Comparison of ENCODE assay signal across 28 cellular contexts in genomic region chr6:151300267-151300930, GRCh38.
DNase-seq lines count a peak whose midpoint lies in the region; ATAC-seq and TF ChIP-seq lines count a peak whose summit lies in the region.
"Had no signal": no experiment of that assay in that cellular context is flagged by ENCODE, and none has a peak within 500 bp of the region (broad histone marks: within the 10 kb centered on the region; RNA-seq: fewer than 3 reads in every experiment).

No MANE protein-coding gene starts in this region.

- WGBS in IMR-90 (ENCODE audit: extremely low coverage in 2 of 2, insufficient read length in 1 of 2), 2 experiments, result no CpG with 5 or more reads among the region's 8 CpGs
- 67 to 78% (median 74%) methylated on average over 7 to 8 of the region's 8 CpGs for WGBS in stomach, 5 donors
- 71% methylated on average over 7 of the region's 8 CpGs for WGBS in right lobe of liver (ENCODE audit: insufficient coverage, low coverage, low lambda C conversion rate, missing lambda C conversion rate)

- H3K4me2 ChIP-seq in IMR-90 (ENCODE audit: low read depth, low read length), result no peak overlapping the region

- H3K27me3 Mint-ChIP-seq in activated naive CD4-positive, alpha-beta T cell treated with anti-CD3 and anti-CD28 coated beads, Interleukin-2, amount 10 ng/mL, durations not matched to agents 7 days and 5 days, result peaks cover 30% of the 10 kb centered on the region

- H3K9me3 ChIP-seq in IMR-90 (ENCODE audit: control insufficient read depth, insufficient read depth, low read length), result no peaks in the 10 kb centered on the region
- H3K9me3 ChIP-seq in muscle layer of colon (ENCODE audit: low read length), result no peaks in the 10 kb centered on the region
- no peaks in the 10 kb centered on the region for H3K9me3 ChIP-seq in stomach
- no peaks in the 10 kb centered on the region for H3K9me3 ChIP-seq in right lobe of liver
- H3K9me3 ChIP-seq: esophagus muscularis mucosa, gastrocnemius medialis had no signal

- peak overlapping the region; percentile 44; the same call in 1 of the 2 replicates for H3K4ac ChIP-seq in IMR-90 (ENCODE audit: low read depth, low read length)

- H3K27ac Mint-ChIP-seq in activated naive CD4-positive, alpha-beta T cell treated with anti-CD3 and anti-CD28 coated beads, Interleukin-2, amount 10 ng/mL, durations not matched to agents 7 days and 5 days, result no peak overlapping the region
- H3K27ac Mint-ChIP-seq: activated CD4-positive, alpha-beta memory T cell treated with anti-CD3 and anti-CD28 coated beads for 36 hours; activated naive CD8-positive, alpha-beta T cell; CD4-positive, alpha-beta T cell had no signal

- H3K4me1 Mint-ChIP-seq in activated naive CD4-positive, alpha-beta T cell treated with anti-CD3 and anti-CD28 coated beads, Interleukin-2, amount 10 ng/mL, durations not matched to agents 7 days and 5 days, result no peaks in the 10 kb centered on the region

- H4K5ac ChIP-seq in IMR-90 (ENCODE audit: low read depth, low read length), result no peak overlapping the region

- no peak overlapping the region for H2BK5ac ChIP-seq in IMR-90 (ENCODE audit: low read depth, low read length, poor library complexity, severe bottlenecking)

- DNase-seq in IMR-90 (no peak), astrocyte of the spinal cord (ENCODE audit: low read depth, low spot score) (peak; percentile 57), stomach (no peak), right lobe of liver (no peak)
- DNase-seq in stimulated activated CD4-positive, alpha-beta T cell treated with anti-CD3 and anti-CD28 coated beads, Interleukin-4, amount 100 ng/mL, for 24 hours, result no peak
- DNase-seq in activated naive CD4-positive, alpha-beta T cell treated with anti-CD3 and anti-CD28 coated beads, Interleukin-2, amount 10 ng/mL, durations not matched to agents 7 days and 5 days, result no peak
- DNase-seq: activated CD4-positive, alpha-beta memory T cell treated with anti-CD3 and anti-CD28 coated beads for 36 hours; activated CD8-positive, alpha-beta memory T cell treated with anti-CD3 and anti-CD28 coated beads, Interleukin-2, amount 50 U/mL, for 48 hours; anterior cingulate cortex; caudate nucleus; CD4-positive, alpha-beta T cell; dermis blood vessel endothelial cell; gastrocnemius medialis; GM23248; hippocampal formation; left colon; mesendoderm; NCI-H1694; NCI-H2227 treated with DMSO at 0.1 percent for 48 hours; NCI-H82; occipital lobe; stimulated activated CD4-positive, alpha-beta T cell treated with anti-CD3 and anti-CD28 coated beads, Interleukin-4, amount 100 ng/mL, for 4 hours; stimulated activated naive CD4-positive, alpha-beta T cell; T-helper 1 cell had no signal

- H3K36me3 ChIP-seq in IMR-90 (ENCODE audit: control insufficient read depth, insufficient read depth, low read length) (peaks cover 2% of the 10 kb centered on the region; the same call in 1 of the 2 replicates), muscle layer of colon (ENCODE audit: insufficient read depth, low read length) (peaks cover 6% of the 10 kb centered on the region), stomach (no peaks in the 10 kb centered on the region), right lobe of liver (no peaks in the 10 kb centered on the region)
- H3K36me3 ChIP-seq: esophagus muscularis mucosa, gastrocnemius medialis had no signal

- H3K9me3 Mint-ChIP-seq in activated naive CD4-positive, alpha-beta T cell treated with anti-CD3 and anti-CD28 coated beads, Interleukin-2, amount 10 ng/mL, durations not matched to agents 7 days and 5 days, result no peaks in the 10 kb centered on the region
- H3K9me3 Mint-ChIP-seq: activated CD4-positive, alpha-beta memory T cell treated with anti-CD3 and anti-CD28 coated beads for 36 hours; CD4-positive, alpha-beta T cell had no signal

- no peak overlapping the region for H2BK120ac ChIP-seq in IMR-90 (ENCODE audit: low read depth, low read length)

- dilution Hi-C loops in IMR-90 (cut with HindIII; ENCODE audit: low sequenced_read_pairs, unreplicated experiment), result no loop called here

- H3K18ac ChIP-seq in IMR-90 (ENCODE audit: low read depth, low read length), result no peak overlapping the region

- no peak overlapping the region for H3K4me3 ChIP-seq in IMR-90 (ENCODE audit: insufficient read depth, low read depth, low read length)
- H3K4me3 ChIP-seq in astrocyte of the spinal cord (ENCODE audit: low read depth, low read length), result no peak overlapping the region
- H3K4me3 ChIP-seq in muscle layer of colon (ENCODE audit: low read depth in 1 of 2, low read length in 2 of 2), result no peak overlapping the region
- H3K4me3 ChIP-seq in stomach, result no peak overlapping the region
- no peak overlapping the region for H3K4me3 ChIP-seq in right lobe of liver
- H3K4me3 ChIP-seq: esophagus muscularis mucosa, gastrocnemius medialis, GM23248 had no signal

- H3K36me3 Mint-ChIP-seq in activated naive CD4-positive, alpha-beta T cell treated with anti-CD3 and anti-CD28 coated beads, Interleukin-2, amount 10 ng/mL, durations not matched to agents 7 days and 5 days, result no peaks in the 10 kb centered on the region
- H3K36me3 Mint-ChIP-seq: activated CD4-positive, alpha-beta memory T cell treated with anti-CD3 and anti-CD28 coated beads for 36 hours; activated naive CD8-positive, alpha-beta T cell had no signal

- H3K9ac ChIP-seq in IMR-90 (ENCODE audit: low read depth, low read length) (no peak overlapping the region), muscle layer of colon (ENCODE audit: low read length) (no peak overlapping the region)
- H3K9ac ChIP-seq: GM23248 had no signal

- intact Hi-C loops in IMR-90 (cut with micrococcal nuclease), result no loop called here
- intact Hi-C loops in stomach (cut with DNase I; ENCODE audit: low total_unique reads), result no loop called here
- intact Hi-C loops in right lobe of liver (cut with DNase I), result no loop called here

- no peak for TF ChIP-seq EP300 in stomach (IDR thresholded peaks at IDR 0.05)

- H3K4me3 Mint-ChIP-seq in activated naive CD4-positive, alpha-beta T cell treated with anti-CD3 and anti-CD28 coated beads, Interleukin-2, amount 10 ng/mL, durations not matched to agents 7 days and 5 days, result no peak overlapping the region
- H3K4me3 Mint-ChIP-seq: activated CD4-positive, alpha-beta memory T cell treated with anti-CD3 and anti-CD28 coated beads for 36 hours; activated naive CD8-positive, alpha-beta T cell; CD4-positive, alpha-beta T cell had no signal

- no TSS peak for BruUV-seq in IMR-90 (replicated peaks; lab: Mats Ljungman, UMichigan)

- no peak for TF ChIP-seq CTCF in IMR-90 (conservative IDR thresholded peaks at IDR 0.05; ENCODE audit: low read depth, low read length)
- TF ChIP-seq CTCF in astrocyte of the spinal cord (IDR thresholded peaks at IDR 0.05; ENCODE audit: low read depth, low read length), result no peak
- TF ChIP-seq CTCF in stomach (IDR thresholded peaks at IDR 0.05), result no peak
- TF ChIP-seq CTCF in right lobe of liver (IDR thresholded peaks at IDR 0.05), result no peak

- no peak overlapping the region for H2BK20ac ChIP-seq in IMR-90 (ENCODE audit: low read depth, low read length)

- H4K91ac ChIP-seq in IMR-90 (ENCODE audit: insufficient read depth, low read depth, low read length), result peak overlapping the region; percentile 32; the same call in 1 of the 2 replicates

- no peaks in the 10 kb centered on the region for H4K20me1 ChIP-seq in IMR-90 (ENCODE audit: insufficient read depth, low read length)

- POLR2A ChIA-PET in IMR-90 (lab: Charles Lee; ENCODE audit: unreplicated experiment), result no interaction called here

- H3K27ac ChIP-seq in IMR-90 (ENCODE audit: insufficient read depth, low read length) (no peak overlapping the region), muscle layer of colon (ENCODE audit: low read depth, low read length) (peak overlapping the region; percentile 64), stomach (peak overlapping the region in 3 of 5 donors; percentile 20 to 91 (median 53)), right lobe of liver (no peak overlapping the region)
- H3K27ac ChIP-seq: gastrocnemius medialis, GM23248, RWPE1 had no signal

- H2AK9ac ChIP-seq in IMR-90 (replicated peaks; ENCODE audit: low read depth, low read length, poor library complexity), result no peak overlapping the region

- H3K4me1 ChIP-seq in IMR-90 (ENCODE audit: control insufficient read depth, insufficient read depth, low read length) (peaks cover 9% of the 10 kb centered on the region), muscle layer of colon (ENCODE audit: insufficient read depth, low read length) (peaks cover 71% of the 10 kb centered on the region), stomach (peaks cover 0 to 33% (median 8%) of the 10 kb centered on the region in 4 donors), right lobe of liver (no peaks in the 10 kb centered on the region)
- H3K4me1 ChIP-seq: gastrocnemius medialis had no signal

- H2AFZ ChIP-seq in IMR-90 (replicated peaks; ENCODE audit: low read length, poor library complexity), result no peak overlapping the region
- H2AFZ ChIP-seq: GM23248 had no signal

- H2BK15ac ChIP-seq in IMR-90 (ENCODE audit: low read depth, low read length), result peak overlapping the region; percentile 36; the same call in 1 of the 3 replicates

- H4K8ac ChIP-seq in IMR-90 (ENCODE audit: low read depth in 2 of 2, low read length in 2 of 2), result no peak overlapping the region

- no peak overlapping the region for H3K23ac ChIP-seq in IMR-90 (ENCODE audit: low read depth, low read length)

- in situ Hi-C loops in IMR-90 (cut with MboI; ENCODE audit: low sequenced_read_pairs) (no loop called here), astrocyte of the spinal cord (cut with HindIII; ENCODE audit: low sequenced_read_pairs) (no loop called here)

- H3K56ac ChIP-seq in IMR-90 (ENCODE audit: extremely low read depth, insufficient read depth, low read length), result no peak overlapping the region

- H2AK5ac ChIP-seq in IMR-90 (ENCODE audit: low read depth, low read length), result 0 out of 2 replicates have a peak overlapping the region, but pooled peaks have one; percentile 20

- no peaks in the 10 kb centered on the region for H3K27me3 ChIP-seq in IMR-90 (ENCODE audit: control insufficient read depth, insufficient read depth, low read length)
- H3K27me3 ChIP-seq in muscle layer of colon (ENCODE audit: control insufficient read depth in 1 of 2, insufficient read depth in 2 of 2, low read length in 2 of 2), result no peaks in the 10 kb centered on the region
- no peaks in the 10 kb centered on the region for H3K27me3 ChIP-seq in stomach
- no peaks in the 10 kb centered on the region for H3K27me3 ChIP-seq in right lobe of liver
- H3K27me3 ChIP-seq: esophagus muscularis mucosa, gastrocnemius medialis had no signal

- peaks cover 9 to 16% of the 10 kb centered on the region in 2 experiments; a peak in 3 of 4 replicates for H3K79me1 ChIP-seq in IMR-90 (ENCODE audit: low read depth in 1 of 2, low read length in 2 of 2)

- TF ChIP-seq POLR2A in IMR-90 (IDR thresholded peaks at IDR 0.05; ENCODE audit: low read depth, low read length), result no peak
- no peak for TF ChIP-seq POLR2A in stomach (IDR thresholded peaks at IDR 0.05)
- no peak for TF ChIP-seq POLR2A in right lobe of liver (IDR thresholded peaks at IDR 0.05)

- ATAC-seq in IMR-90 (ENCODE audit: low read depth), result no peak
- ATAC-seq in right lobe of liver, result no peak
- ATAC-seq: gastrocnemius medialis, left colon had no signal

- no peak overlapping the region for H3K14ac ChIP-seq in IMR-90 (replicated peaks; ENCODE audit: low read depth, low read length)

- CTCF ChIA-PET in IMR-90 (lab: Yijun Ruan, JAX), result no interaction called here
- CTCF ChIA-PET in activated naive CD4-positive, alpha-beta T cell treated with anti-CD3 and anti-CD28 coated beads, Interleukin-2, amount 10 ng/mL, durations not matched to agents 7 days and 5 days (lab: Charles Lee), result interaction anchor here (0.7 kb wide), 1 partner anchor 24 kb away, joined by 3 read pairs; no protein-coding TSS in a partner anchor

- H3K9me1 ChIP-seq in IMR-90 (ENCODE audit: insufficient read depth, low read length), result peaks cover 3% of the 10 kb centered on the region; the same call in 1 of the 2 replicates

- TF ChIP-seq RAD21 in IMR-90 (IDR thresholded peaks at IDR 0.05; ENCODE audit: low read length), result no peak

Comparison
In these comparisons a context has a peak if more than half of its experiments do, and no peak if none do; other contexts are left out.
1. H3K27ac ChIP-seq: peak in muscle layer of colon (single experiment) and stomach (3 of 5); none in IMR-90 (single experiment) and right lobe of liver (0 of 3).